In the genomic region with DNA sequence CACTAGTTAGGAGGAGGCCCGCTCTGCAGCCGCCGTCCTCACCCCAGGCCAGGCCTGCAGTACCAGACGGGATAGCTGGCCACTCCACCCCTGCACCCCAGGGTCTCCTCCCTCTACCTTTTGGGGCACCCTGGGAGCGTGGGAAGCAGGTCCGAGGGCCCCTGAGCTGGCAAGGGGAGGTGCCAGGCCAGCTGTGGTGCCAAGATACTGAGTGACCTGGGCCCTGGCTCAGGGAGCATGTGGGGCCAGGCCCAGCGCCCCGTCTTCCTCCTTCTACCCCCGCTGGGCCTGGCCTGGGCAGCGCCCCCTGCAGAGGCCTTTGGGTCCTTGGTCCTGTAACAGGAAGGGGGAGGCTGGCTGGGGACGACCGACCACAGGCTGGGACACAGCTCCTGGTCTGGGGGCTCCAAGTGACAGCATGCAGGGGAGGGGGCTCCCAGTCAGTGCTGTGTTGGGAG, we compare ENCODE assay signal across 2 cellular contexts.
TF ChIP-seq lines count a peak whose summit lies in the region.

No MANE protein-coding gene starts in this region.

TF ChIP-seq in HCT116, 20 proteins besides CTCF, POLR2A, EP300 and RAD21:
- TF ChIP-seq JUND (IDR thresholded peaks at IDR 0.05) (no peak), POLR2AphosphoS5 (IDR thresholded peaks at IDR 0.05; ENCODE audit: low read depth, low read length) (no peak; the same call in none of the 2 replicates), CBX3 (IDR thresholded peaks at IDR 0.05; ENCODE audit: low read depth) (no peak), YY1 (IDR thresholded peaks at IDR 0.05; ENCODE audit: extremely low read depth, insufficient replicate concordance, low read depth, low read length) (no peak), ZNF274 (IDR thresholded peaks at IDR 0.05; ENCODE audit: low read depth, low read length) (no peak), CEBPB (IDR thresholded peaks at IDR 0.05; ENCODE audit: low read depth) (no peak), ELF1 (IDR thresholded peaks at IDR 0.05; ENCODE audit: borderline replicate concordance, low read depth) (no peak), ZFX (IDR thresholded peaks at IDR 0.05) (no peak), EGR1 (IDR thresholded peaks at IDR 0.05; ENCODE audit: low read depth) (no peak)
- TF ChIP-seq, protein P1, sequence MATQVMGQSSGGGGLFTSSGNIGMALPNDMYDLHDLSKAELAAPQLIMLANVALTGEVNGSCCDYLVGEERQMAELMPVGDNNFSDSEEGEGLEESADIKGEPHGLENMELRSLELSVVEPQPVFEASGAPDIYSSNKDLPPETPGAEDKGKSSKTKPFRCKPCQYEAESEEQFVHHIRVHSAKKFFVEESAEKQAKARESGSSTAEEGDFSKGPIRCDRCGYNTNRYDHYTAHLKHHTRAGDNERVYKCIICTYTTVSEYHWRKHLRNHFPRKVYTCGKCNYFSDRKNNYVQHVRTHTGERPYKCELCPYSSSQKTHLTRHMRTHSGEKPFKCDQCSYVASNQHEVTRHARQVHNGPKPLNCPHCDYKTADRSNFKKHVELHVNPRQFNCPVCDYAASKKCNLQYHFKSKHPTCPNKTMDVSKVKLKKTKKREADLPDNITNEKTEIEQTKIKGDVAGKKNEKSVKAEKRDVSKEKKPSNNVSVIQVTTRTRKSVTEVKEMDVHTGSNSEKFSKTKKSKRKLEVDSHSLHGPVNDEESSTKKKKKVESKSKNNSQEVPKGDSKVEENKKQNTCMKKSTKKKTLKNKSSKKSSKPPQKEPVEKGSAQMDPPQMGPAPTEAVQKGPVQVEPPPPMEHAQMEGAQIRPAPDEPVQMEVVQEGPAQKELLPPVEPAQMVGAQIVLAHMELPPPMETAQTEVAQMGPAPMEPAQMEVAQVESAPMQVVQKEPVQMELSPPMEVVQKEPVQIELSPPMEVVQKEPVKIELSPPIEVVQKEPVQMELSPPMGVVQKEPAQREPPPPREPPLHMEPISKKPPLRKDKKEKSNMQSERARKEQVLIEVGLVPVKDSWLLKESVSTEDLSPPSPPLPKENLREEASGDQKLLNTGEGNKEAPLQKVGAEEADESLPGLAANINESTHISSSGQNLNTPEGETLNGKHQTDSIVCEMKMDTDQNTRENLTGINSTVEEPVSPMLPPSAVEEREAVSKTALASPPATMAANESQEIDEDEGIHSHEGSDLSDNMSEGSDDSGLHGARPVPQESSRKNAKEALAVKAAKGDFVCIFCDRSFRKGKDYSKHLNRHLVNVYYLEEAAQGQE (IDR thresholded peaks at IDR 0.05; ENCODE audit: low read depth), result no peak
- TF ChIP-seq, protein P2, sequence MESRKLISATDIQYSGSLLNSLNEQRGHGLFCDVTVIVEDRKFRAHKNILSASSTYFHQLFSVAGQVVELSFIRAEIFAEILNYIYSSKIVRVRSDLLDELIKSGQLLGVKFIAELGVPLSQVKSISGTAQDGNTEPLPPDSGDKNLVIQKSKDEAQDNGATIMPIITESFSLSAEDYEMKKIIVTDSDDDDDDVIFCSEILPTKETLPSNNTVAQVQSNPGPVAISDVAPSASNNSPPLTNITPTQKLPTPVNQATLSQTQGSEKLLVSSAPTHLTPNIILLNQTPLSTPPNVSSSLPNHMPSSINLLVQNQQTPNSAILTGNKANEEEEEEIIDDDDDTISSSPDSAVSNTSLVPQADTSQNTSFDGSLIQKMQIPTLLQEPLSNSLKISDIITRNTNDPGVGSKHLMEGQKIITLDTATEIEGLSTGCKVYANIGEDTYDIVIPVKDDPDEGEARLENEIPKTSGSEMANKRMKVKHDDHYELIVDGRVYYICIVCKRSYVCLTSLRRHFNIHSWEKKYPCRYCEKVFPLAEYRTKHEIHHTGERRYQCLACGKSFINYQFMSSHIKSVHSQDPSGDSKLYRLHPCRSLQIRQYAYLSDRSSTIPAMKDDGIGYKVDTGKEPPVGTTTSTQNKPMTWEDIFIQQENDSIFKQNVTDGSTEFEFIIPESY (IDR thresholded peaks at IDR 0.05; ENCODE audit: extremely low read depth, insufficient replicate concordance, low read length), result no peak

TF ChIP-seq in H1, 55 proteins besides CTCF, POLR2A, EP300 and RAD21:
- TF ChIP-seq TAF1 (IDR thresholded peaks at IDR 0.05; ENCODE audit: low read depth, low read length), result no peak
- TF ChIP-seq JUN (IDR thresholded peaks at IDR 0.05; ENCODE audit: low read depth, low read length), result no peak
- no peak for TF ChIP-seq KDM1A (IDR thresholded peaks at IDR 0.05; ENCODE audit: borderline replicate concordance, low read length)
- no peak for TF ChIP-seq EZH2 (IDR thresholded peaks at IDR 0.05; ENCODE audit: low read depth, low read length, severe bottlenecking)
- TF ChIP-seq TBP (IDR thresholded peaks at IDR 0.05; ENCODE audit: low read depth, low read length), result no peak
- no peak for TF ChIP-seq SIN3A (conservative IDR thresholded peaks at IDR 0.05 in 1 of 2, IDR thresholded peaks at IDR 0.05 in 1 of 2; ENCODE audit: low read depth in 1 of 2, low read length in 2 of 2)
